In genomic region chr3:4588410-4588809, GRCh38 we compare ENCODE assay signal across 9 cellular contexts.
A peak's percentile ranks its signal among the peaks of the same experiment; 100 is the strongest.
DNase-seq lines count a peak whose midpoint lies in the region; ATAC-seq and TF ChIP-seq lines count a peak whose summit lies in the region.
"Had no signal": no experiment of that assay in that cellular context is flagged by ENCODE, and none has a peak within 500 bp of the region (broad histone marks: within the 10 kb centered on the region; RNA-seq: fewer than 3 reads in every experiment).

No MANE protein-coding gene starts in this region.

- DNase-seq in GM10248 (ENCODE audit: extremely low spot score) (peak; percentile 23), NCI-H226 (peak; percentile 51), coronary artery (ENCODE audit: low spot score) (no peak), occipital lobe (lab: John Stamatoyannopoulos, UW) (peak; percentile 22), NCI-H146 treated with DMSO at 0.1 percent for 48 hours (lab: John Stamatoyannopoulos, UW; ENCODE audit: unreplicated experiment) (no peak)

- peak overlapping the region; percentile 4 to 10 for H3K27ac ChIP-seq in coronary artery

- TF ChIP-seq CTCF in GM10248 (IDR thresholded peaks at IDR 0.05; ENCODE audit: control extremely low read depth, extremely low read depth, low read depth, missing control alignments), result no peak
- no peak for TF ChIP-seq CTCF in coronary artery (IDR thresholded peaks at IDR 0.05)

- no peak overlapping the region for H3K4me3 ChIP-seq in coronary artery

- no peak for ATAC-seq in HG03520 (IDR thresholded peaks at IDR 0.05; ENCODE audit: unreplicated experiment)
- no peak for ATAC-seq in HG02759 (IDR thresholded peaks at IDR 0.05; ENCODE audit: unreplicated experiment)
- ATAC-seq in HG03280 (IDR thresholded peaks at IDR 0.05; ENCODE audit: unreplicated experiment), result no peak
- ATAC-seq: HCT116 had no signal

- CTCF ChIA-PET in GM10248 (lab: Yijun Ruan, JAX), result interaction anchor here (1.0 to 1.6 kb wide), 3 partner anchors 10 to 45 kb away, joined by 3 to 6 read pairs (median 5); no protein-coding TSS in a partner anchor

- POLR2A ChIA-PET in GM10248 (lab: Yijun Ruan, JAX), result interaction anchor here (1.4 kb wide), 1 partner anchor 95 kb away, joined by 4 read pairs; the partner anchor contains the start of gene ITPR1

Comparison
In these comparisons a context has a peak if more than half of its experiments do, and no peak if none do; other contexts are left out.
1. DNase-seq: peak in GM10248 (single experiment), NCI-H226 (single experiment) and occipital lobe (single experiment); none in coronary artery (single experiment) and NCI-H146 treated with DMSO at 0.1 percent for 48 hours (single experiment).